In the genomic region with DNA sequence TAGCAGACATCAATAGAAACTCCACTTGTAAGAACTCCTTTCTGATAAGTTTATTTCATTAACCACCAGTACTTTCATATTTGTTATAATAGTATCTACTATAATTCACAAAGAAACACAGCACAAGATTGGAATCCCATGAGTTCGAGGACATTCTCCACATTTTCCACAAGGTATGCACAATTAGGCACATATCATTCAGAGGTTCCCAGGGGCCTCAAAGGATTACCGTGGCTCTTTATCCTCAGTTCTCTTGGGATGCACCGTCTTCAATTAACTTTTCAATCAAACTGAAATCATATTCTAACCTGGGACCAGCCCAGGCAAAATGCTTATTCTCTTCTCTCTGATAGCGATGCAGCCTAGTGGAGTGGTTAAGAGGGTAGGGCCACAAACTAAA, we compare ENCODE assay signal across 21 cellular contexts.
"Had no signal": no experiment of that assay in that cellular context is flagged by ENCODE, and none has a peak within 500 bp of the region (broad histone marks: within the 10 kb centered on the region; RNA-seq: fewer than 3 reads in every experiment).

No MANE protein-coding gene starts in this region.

- H3K36me3 ChIP-seq: gastrocnemius medialis, left lung, prostate gland, sigmoid colon, suprapubic skin, transverse colon, vagina had no signal

- DNase-seq: cortex of kidney; effector memory CD8-positive, alpha-beta T cell; foreskin fibroblast; gastrocnemius medialis; head of caudate nucleus; left cardiac atrium; left lung; mammary epithelial cell; naive thymus-derived CD8-positive, alpha-beta T cell; nucleus accumbens; right cardiac atrium; sigmoid colon; stimulated activated naive B cell treated with anti-CD40 and anti-IgM and Interleukin-4, amounts not matched to agents 10 μg/mL and 1 μg/mL and 100 μg/mL, for 72 hours; transverse colon had no signal

- H3K27ac Mint-ChIP-seq: effector memory CD8-positive, alpha-beta T cell; naive thymus-derived CD8-positive, alpha-beta T cell; stimulated activated naive B cell treated with anti-CD40 and anti-IgM and Interleukin-4, amounts not matched to agents 10 μg/mL and 1 μg/mL and 100 μg/mL, for 72 hours; stimulated activated naive CD8-positive, alpha-beta T cell treated with anti-CD3 and anti-CD28 coated beads, Interleukin-15, Interleukin-2, amounts not matched to agents 100 ng/mL and 50 ng/mL, for 24 hours had no signal

- ATAC-seq: effector memory CD8-positive, alpha-beta T cell; esophagus mucosa; gastrocnemius medialis; left cardiac atrium; naive thymus-derived CD8-positive, alpha-beta T cell; right cardiac atrium; stimulated activated naive B cell treated with anti-CD40 and anti-IgM and Interleukin-4, amounts not matched to agents 10 μg/mL and 1 μg/mL and 100 μg/mL, for 72 hours had no signal

- H3K4me1 ChIP-seq: gastrocnemius medialis, left lung, prostate gland, sigmoid colon, suprapubic skin, transverse colon, vagina had no signal

- H3K4me3 ChIP-seq: gastrocnemius medialis, left lung, prostate gland, sigmoid colon, suprapubic skin, transverse colon, vagina had no signal

- H3K27me3 ChIP-seq: gastrocnemius medialis, left lung, sigmoid colon, suprapubic skin, transverse colon, vagina had no signal

- H3K4me3 Mint-ChIP-seq: effector memory CD8-positive, alpha-beta T cell; naive thymus-derived CD8-positive, alpha-beta T cell; neural crest cell; stimulated activated naive B cell treated with anti-CD40 and anti-IgM and Interleukin-4, amounts not matched to agents 10 μg/mL and 1 μg/mL and 100 μg/mL, for 72 hours; stimulated activated naive CD8-positive, alpha-beta T cell treated with anti-CD3 and anti-CD28 coated beads, Interleukin-15, Interleukin-2, amounts not matched to agents 100 ng/mL and 50 ng/mL, for 24 hours had no signal

- H3K9me3 ChIP-seq: gastrocnemius medialis, left lung, prostate gland, sigmoid colon, suprapubic skin, transverse colon, vagina had no signal

- H3K27ac ChIP-seq: epithelial cell of prostate, gastrocnemius medialis, left lung, prostate gland, sigmoid colon, suprapubic skin, transverse colon, vagina had no signal

- H3K36me3 Mint-ChIP-seq: naive thymus-derived CD8-positive, alpha-beta T cell; stimulated activated naive B cell treated with anti-CD40 and anti-IgM and Interleukin-4, amounts not matched to agents 10 μg/mL and 1 μg/mL and 100 μg/mL, for 72 hours had no signal

- H3K9me3 Mint-ChIP-seq: effector memory CD8-positive, alpha-beta T cell; naive thymus-derived CD8-positive, alpha-beta T cell; neural crest cell had no signal
